22 cellular contexts compared by ENCODE assay signal in genomic region chr3:122916084-122916483, GRCh38.
"Had no signal": no experiment of that assay in that cellular context is flagged by ENCODE, and none has a peak within 500 bp of the region (broad histone marks: within the 10 kb centered on the region; RNA-seq: fewer than 3 reads in every experiment).

No MANE protein-coding gene starts in this region.

- H3K9me3 Mint-ChIP-seq: activated naive CD8-positive, alpha-beta T cell treated with anti-CD3 and anti-CD28 coated beads, Interleukin-2, amount 50 U/mL, for 24 hours; activated T-helper 2 cell treated with anti-CD3 and anti-CD28 coated beads, Interferon-gamma antibody, Interleukin-2, Interleukin-4, amounts not matched to agents 10 μg/mL and 5 μg/mL and 100 μg/mL, durations not matched to agents 14 hours and 24 hours and 36 hours; brain; endodermal cell; naive thymus-derived CD8-positive, alpha-beta T cell; stimulated activated effector memory CD8-positive, alpha-beta T cell treated with anti-CD3 and anti-CD28 coated beads, Interleukin-12 subunit alpha, Interleukin-12 subunit beta, amount 100 ng/mL, for 72 hours; T-cell had no signal

- H3K4me1 ChIP-seq: foreskin keratinocyte, parathyroid adenoma had no signal

- H3K4me3 ChIP-seq: dorsolateral prefrontal cortex, hepatocyte, smooth muscle cell, thyroid gland had no signal

- H3K27me3 ChIP-seq: dorsolateral prefrontal cortex, thyroid gland had no signal

- H3K4me1 Mint-ChIP-seq: brain, endodermal cell had no signal

- H2AFZ ChIP-seq: hepatocyte, parathyroid adenoma had no signal

- H3K36me3 ChIP-seq: thyroid gland had no signal

- H3K4me3 Mint-ChIP-seq: activated naive CD8-positive, alpha-beta T cell treated with anti-CD3 and anti-CD28 coated beads, Interleukin-2, amount 50 U/mL, for 24 hours; brain; endodermal cell; naive thymus-derived CD8-positive, alpha-beta T cell; stimulated activated effector memory CD8-positive, alpha-beta T cell treated with anti-CD3 and anti-CD28 coated beads, Interleukin-12 subunit alpha, Interleukin-12 subunit beta, amount 100 ng/mL, for 72 hours; T-cell had no signal

- H3K9ac ChIP-seq: parathyroid adenoma had no signal

- H3K36me3 Mint-ChIP-seq: stimulated activated effector memory CD8-positive, alpha-beta T cell treated with anti-CD3 and anti-CD28 coated beads, Interleukin-12 subunit alpha, Interleukin-12 subunit beta, amount 100 ng/mL, for 72 hours; T-cell had no signal

- DNase-seq: activated CD4-positive, CD25-positive, alpha-beta regulatory T cell; activated naive CD4-positive, alpha-beta T cell treated with Interleukin-2 at 50 U/mL for 16 hours; activated naive CD8-positive, alpha-beta T cell treated with anti-CD3 and anti-CD28 coated beads, Interleukin-2, amount 50 U/mL, for 24 hours; anterior cingulate cortex; central memory CD4-positive, alpha-beta T cell; dorsolateral prefrontal cortex; foreskin keratinocyte; left cardiac atrium; mesendoderm; naive thymus-derived CD8-positive, alpha-beta T cell; stimulated activated CD4-positive, alpha-beta T cell treated with anti-CD3 and anti-CD28 coated beads, Interleukin-4, amount 100 ng/mL, for 24 hours; T-cell; thyroid gland had no signal

- H3K27ac ChIP-seq: dorsolateral prefrontal cortex, epithelial cell of prostate, foreskin keratinocyte, hepatocyte, parathyroid adenoma, thyroid gland had no signal

- H3K79me2 ChIP-seq: hepatocyte, parathyroid adenoma had no signal

- H3K27ac Mint-ChIP-seq: activated naive CD8-positive, alpha-beta T cell treated with anti-CD3 and anti-CD28 coated beads, Interleukin-2, amount 50 U/mL, for 24 hours; activated T-helper 2 cell treated with anti-CD3 and anti-CD28 coated beads, Interferon-gamma antibody, Interleukin-2, Interleukin-4, amounts not matched to agents 10 μg/mL and 5 μg/mL and 100 μg/mL, durations not matched to agents 14 hours and 24 hours and 36 hours; brain; endodermal cell; stimulated activated effector memory CD8-positive, alpha-beta T cell treated with anti-CD3 and anti-CD28 coated beads, Interleukin-12 subunit alpha, Interleukin-12 subunit beta, amount 100 ng/mL, for 72 hours; T-cell had no signal

- ATAC-seq: activated naive CD8-positive, alpha-beta T cell treated with anti-CD3 and anti-CD28 coated beads, Interleukin-2, amount 50 U/mL, for 24 hours; foreskin keratinocyte; left cardiac atrium; naive thymus-derived CD8-positive, alpha-beta T cell; sciatic nerve; stimulated activated effector memory CD8-positive, alpha-beta T cell treated with anti-CD3 and anti-CD28 coated beads, Interleukin-12 subunit alpha, Interleukin-12 subunit beta, amount 100 ng/mL, for 72 hours had no signal

- H3K9me3 ChIP-seq: thyroid gland had no signal

- H3K4me2 ChIP-seq: hepatocyte, smooth muscle cell had no signal
